Comparison of ENCODE assay signal across 19 cellular contexts in genomic region chr12:50564948-50565297, GRCh38.
DNase-seq lines count a peak whose midpoint lies in the region; ATAC-seq, FAIRE-seq and TF ChIP-seq lines count a peak whose summit lies in the region.
"Had no signal": no experiment of that assay in that cellular context is flagged by ENCODE, and none has a peak within 500 bp of the region (broad histone marks: within the 10 kb centered on the region; RNA-seq: fewer than 3 reads in every experiment).

No MANE protein-coding gene starts in this region.

- no peaks in the 10 kb centered on the region for H3K9me3 ChIP-seq in HepG2 (ENCODE audit: low read length)
- no peaks in the 10 kb centered on the region for H3K9me3 ChIP-seq in right lobe of liver
- H3K9me3 ChIP-seq in endothelial cell of umbilical vein (replicated peaks; ENCODE audit: control insufficient read depth, insufficient read depth, low read length), result no peaks in the 10 kb centered on the region
- H3K9me3 ChIP-seq in neuronal stem cell (replicated peaks in 1 of 2; ENCODE audit: control insufficient read depth in 2 of 2, insufficient read depth in 1 of 2, low read depth in 1 of 2, low read length in 2 of 2), result no peaks in the 10 kb centered on the region
- H3K9me3 ChIP-seq in psoas muscle, result no peaks in the 10 kb centered on the region
- H3K9me3 ChIP-seq in mucosa of descending colon, result no peaks in the 10 kb centered on the region

- H3K27ac ChIP-seq in HepG2 (ENCODE audit: extremely low read length, insufficient read depth, low read length) (no peak overlapping the region), right lobe of liver (peak overlapping the region in 1 of 3 donors; percentile 1), endothelial cell of umbilical vein (ENCODE audit: insufficient read depth, low read depth, low read length) (peak overlapping the region; percentile 12), neuronal stem cell (replicated peaks; ENCODE audit: low read length) (no peak overlapping the region), psoas muscle (no peak overlapping the region)
- H3K27ac ChIP-seq: BLaER1 had no signal

- DNase-seq in HepG2 (ENCODE audit: low spot score), result no peak
- no peak for DNase-seq in right lobe of liver
- no peak for DNase-seq in endothelial cell of umbilical vein (ENCODE audit: low read depth, low spot score)
- no peak for DNase-seq in neuronal stem cell (ENCODE audit: low spot score)
- no peak for DNase-seq in cerebellum (ENCODE audit: low spot score)
- DNase-seq in psoas muscle, result no peak
- DNase-seq in mucosa of descending colon, result no peak
- DNase-seq: DMS79, GOT3, NCI-H1105, NCI-H1694, NCI-H2107, NCI-H2227 treated with DMSO at 0.1 percent for 48 hours, NCI-H510A treated with DMSO at 0.1 percent for 48 hours, NCI-H774, RPMI8226, SHP77 treated with DMSO at 0.1 percent for 48 hours had no signal

- H3K4me3 ChIP-seq in HepG2 (replicated peaks in 1 of 3; ENCODE audit: insufficient read depth in 1 of 3, low read depth in 2 of 3, low read length in 3 of 3), result no peak overlapping the region
- no peak overlapping the region for H3K4me3 ChIP-seq in right lobe of liver
- H3K4me3 ChIP-seq in endothelial cell of umbilical vein (replicated peaks in 1 of 3; ENCODE audit: insufficient read depth in 1 of 3, low read depth in 1 of 3, low read length in 3 of 3), result no peak overlapping the region
- no peak overlapping the region for H3K4me3 ChIP-seq in neuronal stem cell (ENCODE audit: low read length in 2 of 2)
- no peak overlapping the region for H3K4me3 ChIP-seq in psoas muscle
- H3K4me3 ChIP-seq in mucosa of descending colon, result no peak overlapping the region
- H3K4me3 ChIP-seq: BLaER1 had no signal

- WGBS in HepG2 (ENCODE audit: low lambda C conversion rate), result 20% methylated on average over 3 of the region's 3 CpGs
- WGBS in right lobe of liver (ENCODE audit: insufficient coverage, low coverage, low lambda C conversion rate, missing lambda C conversion rate), result 41% methylated on average over 3 of the region's 3 CpGs
- no CpG with 5 or more reads among the region's 3 CpGs for WGBS in neuronal stem cell (ENCODE audit: extremely low coverage in 2 of 2, insufficient read length in 2 of 2, insufficient replicate concordance in 1 of 2), 2 donors
- 78 to 92% (median 85%) methylated on average over 3 of the region's 3 CpGs for WGBS in psoas muscle, 3 donors

- H4K91ac ChIP-seq in neuronal stem cell (ENCODE audit: low read depth, low read length, poor library complexity), result no peak overlapping the region

- H3K4me1 ChIP-seq in HepG2 (ENCODE audit: insufficient read depth, low read length) (peaks cover 82% of the 10 kb centered on the region), right lobe of liver (peaks cover 0 to 78% (median 29%) of the 10 kb centered on the region in 4 donors), endothelial cell of umbilical vein (ENCODE audit: control insufficient read depth, extremely low read depth, insufficient read depth, low read length) (peaks cover 42% of the 10 kb centered on the region), neuronal stem cell (ENCODE audit: control insufficient read depth in 2 of 2, insufficient read depth in 1 of 2, low read depth in 1 of 2, low read length in 2 of 2) (peaks cover 0 to 5% of the 10 kb centered on the region in 2 donors), psoas muscle (peaks cover 15% of the 10 kb centered on the region), mucosa of descending colon (ENCODE audit: low read depth) (peaks cover 17% of the 10 kb centered on the region)
- H3K4me1 ChIP-seq: BLaER1 had no signal

- H2BK12ac ChIP-seq in neuronal stem cell (ENCODE audit: low read length), result no peak overlapping the region

- no peak for TF ChIP-seq RAD21 in HepG2 (CRISPR knock-in tag; IDR thresholded peaks at IDR 0.05)

- H3K36me3 ChIP-seq in HepG2 (replicated peaks in 1 of 2; ENCODE audit: control insufficient read depth in 1 of 2, insufficient read depth in 2 of 2, low read length in 2 of 2) (no peaks in the 10 kb centered on the region; a peak in 2 of 5 replicates), right lobe of liver (no peaks in the 10 kb centered on the region), endothelial cell of umbilical vein (ENCODE audit: control insufficient read depth in 2 of 2, extremely low read depth in 1 of 2, insufficient read depth in 2 of 2, low read length in 2 of 2) (no peaks in the 10 kb centered on the region), neuronal stem cell (replicated peaks in 1 of 2; ENCODE audit: control insufficient read depth in 2 of 2, insufficient read depth in 2 of 2, low read length in 2 of 2) (no peaks in the 10 kb centered on the region), psoas muscle (ENCODE audit: insufficient read depth in 1 of 2, low read depth in 1 of 2) (no peaks in the 10 kb centered on the region), mucosa of descending colon (ENCODE audit: low read depth) (no peaks in the 10 kb centered on the region)
- H3K36me3 ChIP-seq: BLaER1 had no signal

- H3K9me1 ChIP-seq in endothelial cell of umbilical vein (replicated peaks; ENCODE audit: control insufficient read depth, extremely low read depth, insufficient read depth, low read length), result no peaks in the 10 kb centered on the region

- H3K27me3 ChIP-seq in HepG2 (ENCODE audit: control insufficient read depth in 1 of 2, insufficient read depth in 2 of 2, low read length in 2 of 2) (no peaks in the 10 kb centered on the region), right lobe of liver (no peaks in the 10 kb centered on the region), endothelial cell of umbilical vein (ENCODE audit: control insufficient read depth in 2 of 2, insufficient read depth in 2 of 2, low read length in 2 of 2) (no peaks in the 10 kb centered on the region), neuronal stem cell (ENCODE audit: control insufficient read depth in 3 of 3, insufficient read depth in 3 of 3, low read depth in 1 of 3, low read length in 3 of 3) (no peaks in the 10 kb centered on the region), psoas muscle (ENCODE audit: insufficient read depth in 3 of 3, low read length in 2 of 3) (no peaks in the 10 kb centered on the region)
- H3K27me3 ChIP-seq: BLaER1 had no signal

- BruUV-seq in HepG2 (replicated peaks; lab: Mats Ljungman, UMichigan) (no TSS peak), endothelial cell of umbilical vein (replicated peaks; lab: Mats Ljungman, UMichigan) (no TSS peak)

- peak overlapping the region; percentile 43 for H4K8ac ChIP-seq in neuronal stem cell (ENCODE audit: low read depth, low read length)

- H3K4ac ChIP-seq in neuronal stem cell (ENCODE audit: low read length), result no peak overlapping the region

- intact Hi-C loops in HepG2 (cut with micrococcal nuclease; ENCODE audit: unreplicated experiment) (loop anchor here (10.0 kb wide), 1 partner anchor 50 kb away; no protein-coding TSS in a partner anchor), right lobe of liver (cut with DNase I) (no loop called here), endothelial cell of umbilical vein (cut with micrococcal nuclease) (no loop called here), psoas muscle (cut with DNase I) (loop anchor here in 1 of 2 donors (5.0 kb wide), 1 partner anchor 33 kb away; no protein-coding TSS in a partner anchor), mucosa of descending colon (cut with DNase I, micrococcal nuclease) (no loop called here)

- TF ChIP-seq EP300 in HepG2 (IDR thresholded peaks at IDR 0.05; ENCODE audit: low read depth in 2 of 2, low read length in 2 of 2) (no peak), HepG2 (CRISPR knock-in tag; IDR thresholded peaks at IDR 0.05; ENCODE audit: borderline replicate concordance) (no peak)

- in situ Hi-C loops in HepG2 (cut with HindIII; ENCODE audit: extremely low pct_ligation_motif_present, low pct_unique_long_range_greater_than_20kb), result no loop called here

- H3K79me2 ChIP-seq in HepG2 (ENCODE audit: insufficient read depth, low read length) (peaks cover 90% of the 10 kb centered on the region), endothelial cell of umbilical vein (ENCODE audit: control insufficient read depth, insufficient read depth, low read length) (peaks cover 28% of the 10 kb centered on the region)

- H2BK120ac ChIP-seq in neuronal stem cell (ENCODE audit: low read depth, low read length), result no peak overlapping the region

- no peak for TF ChIP-seq POLR2A in HepG2 (IDR thresholded peaks at IDR 0.05; ENCODE audit: insufficient read depth in 1 of 2, low read depth in 2 of 2, low read length in 2 of 2)
- TF ChIP-seq POLR2A in right lobe of liver (IDR thresholded peaks at IDR 0.05), result no peak
- TF ChIP-seq POLR2A in endothelial cell of umbilical vein (IDR thresholded peaks at IDR 0.05; ENCODE audit: low read depth, low read length), result no peak

- H2AFZ ChIP-seq in HepG2 (ENCODE audit: low read length) (no peak overlapping the region), endothelial cell of umbilical vein (ENCODE audit: low read depth, low read length) (no peak overlapping the region), neuronal stem cell (ENCODE audit: low read length) (no peak overlapping the region)

- H2BK15ac ChIP-seq in neuronal stem cell (ENCODE audit: low read length), result no peak overlapping the region

- no peak overlapping the region for H2BK5ac ChIP-seq in neuronal stem cell (ENCODE audit: low read length)

- FAIRE-seq in HepG2 (lab: Jason Lieb, UNC), result no peak
- no peak for FAIRE-seq in endothelial cell of umbilical vein (lab: Jason Lieb, UNC)
- FAIRE-seq: A204.1 had no signal

- no peak for TF ChIP-seq CTCF in HepG2 (CRISPR knock-in tag; IDR thresholded peaks at IDR 0.05)
- TF ChIP-seq CTCF in right lobe of liver (IDR thresholded peaks at IDR 0.05), result no peak
- no peak for TF ChIP-seq CTCF in endothelial cell of umbilical vein (IDR thresholded peaks at IDR 0.05; ENCODE audit: extremely low read depth in 1 of 2, insufficient read depth in 1 of 2, low read depth in 1 of 2, low read length in 2 of 2)
- TF ChIP-seq CTCF in psoas muscle (IDR thresholded peaks at IDR 0.05), result no peak
- no peak for TF ChIP-seq CTCF in mucosa of descending colon (IDR thresholded peaks at IDR 0.05)

- H2AK5ac ChIP-seq in neuronal stem cell (ENCODE audit: low read depth, low read length), result no peak overlapping the region

- no peak overlapping the region for H3K14ac ChIP-seq in neuronal stem cell (ENCODE audit: low read length)

- no peak overlapping the region for H3K4me2 ChIP-seq in HepG2 (ENCODE audit: low read depth, low read length)
- peak overlapping the region; percentile 49 for H3K4me2 ChIP-seq in endothelial cell of umbilical vein (ENCODE audit: insufficient read depth, low read length)
- H3K4me2 ChIP-seq in neuronal stem cell (ENCODE audit: insufficient read depth, low read length, poor library complexity, severe bottlenecking), result no peak overlapping the region
- H3K4me2 ChIP-seq: BLaER1 had no signal

- H4K20me1 ChIP-seq in HepG2 (ENCODE audit: insufficient read depth, low read length) (peaks cover 9% of the 10 kb centered on the region), endothelial cell of umbilical vein (replicated peaks; ENCODE audit: control insufficient read depth, extremely low read depth, insufficient read depth, low read length) (peaks cover 3% of the 10 kb centered on the region)

- CTCF ChIA-PET in HepG2 (lab: Yijun Ruan, JAX; ENCODE audit: low intra/inter-chr PET ratio, low total read pairs) (no interaction called here), endothelial cell of umbilical vein (lab: Charles Lee) (interaction anchor here (0.6 to 1.3 kb wide), 4 partner anchors 10 to 32 kb away, joined by 3 to 4 read pairs (median 3); no protein-coding TSS in a partner anchor)

- POLR2A ChIA-PET in HepG2 (lab: Yijun Ruan, JAX), result interaction anchor here (1.1 kb wide), 1 partner anchor 60 kb away, joined by 3 read pairs; the partner anchor contains the start of gene DIP2B
- POLR2A ChIA-PET in endothelial cell of umbilical vein (lab: Charles Lee), result no interaction called here

- H3K9ac ChIP-seq in HepG2 (ENCODE audit: insufficient read depth, low read depth, low read length) (no peak overlapping the region), endothelial cell of umbilical vein (replicated peaks; ENCODE audit: extremely low read depth, insufficient read depth, low read length) (no peak overlapping the region), neuronal stem cell (ENCODE audit: low read depth, low read length, poor library complexity) (no peak overlapping the region)
- H3K9ac ChIP-seq: BLaER1 had no signal

- dilution Hi-C loops in endothelial cell of umbilical vein (cut with MboI; ENCODE audit: extremely low pct_ligation_motif_present, low sequenced_read_pairs), result no loop called here

- H3K23ac ChIP-seq in neuronal stem cell (ENCODE audit: low read depth, low read length, poor library complexity), result no peak overlapping the region

- peaks cover 1% of the 10 kb centered on the region for H3K79me1 ChIP-seq in neuronal stem cell (ENCODE audit: low read depth, low read length)

- H3K18ac ChIP-seq in neuronal stem cell (ENCODE audit: low read length), result no peak overlapping the region

- ATAC-seq in HepG2 (peak; percentile 68), right lobe of liver (no peak), psoas muscle (no peak), mucosa of descending colon (no peak)
